ENCODE assay signal across 19 cellular contexts in genomic region chr10:122555431-122555830, GRCh38. TPM values are rescaled to one million over a fixed set of nuclear protein-coding genes. Genes with fewer than 3 reads are reported as not detected.
"Had no signal": no experiment of that assay in that cellular context is flagged by ENCODE, and none has a peak within 500 bp of the region (broad histone marks: within the 10 kb centered on the region; RNA-seq: fewer than 3 reads in every experiment).

No MANE protein-coding gene starts in this region.

- H3K4me3 Mint-ChIP-seq: activated B cell treated with CpG ODN at 0.5 μM for 24 hours; activated CD8-positive, alpha-beta memory T cell treated with anti-CD3 and anti-CD28 coated beads, Interleukin-2, amount 10 ng/mL, durations not matched to agents 7 days and 5 days; activated naive CD8-positive, alpha-beta T cell; activated T-cell treated with anti-CD3 and anti-CD28 coated beads, Interleukin-2, amount 50 U/mL, for 24 hours; brain; naive thymus-derived CD8-positive, alpha-beta T cell; stimulated activated naive B cell treated with anti-CD40 and anti-IgM and Interleukin-4, amounts not matched to agents 10 μg/mL and 1 μg/mL and 100 μg/mL, for 72 hours; T-helper 17 cell had no signal

- H3K27ac ChIP-seq: prostate gland, spleen, transverse colon had no signal

- H3K4me1 Mint-ChIP-seq: activated B cell treated with CpG ODN at 0.5 μM for 24 hours; brain; stimulated activated naive B cell treated with anti-CD40 and anti-IgM and Interleukin-4, amounts not matched to agents 10 μg/mL and 1 μg/mL and 100 μg/mL, for 72 hours had no signal

- H3K36me3 ChIP-seq: prostate gland, spleen, transverse colon had no signal

- H3K9me3 ChIP-seq: prostate gland, spleen, transverse colon had no signal

- H3K27ac Mint-ChIP-seq: activated B cell treated with CpG ODN at 0.5 μM for 24 hours; activated CD8-positive, alpha-beta memory T cell treated with anti-CD3 and anti-CD28 coated beads, Interleukin-2, amount 10 ng/mL, durations not matched to agents 7 days and 5 days; activated naive CD8-positive, alpha-beta T cell; activated T-cell treated with anti-CD3 and anti-CD28 coated beads, Interleukin-2, amount 50 U/mL, for 24 hours; stimulated activated naive B cell treated with anti-CD40 and anti-IgM and Interleukin-4, amounts not matched to agents 10 μg/mL and 1 μg/mL and 100 μg/mL, for 72 hours; T-helper 17 cell had no signal

- H3K27me3 ChIP-seq: transverse colon had no signal

- ATAC-seq: activated CD8-positive, alpha-beta memory T cell treated with anti-CD3 and anti-CD28 coated beads, Interleukin-2, amount 10 ng/mL, durations not matched to agents 7 days and 5 days; left cardiac atrium; naive thymus-derived CD8-positive, alpha-beta T cell; sciatic nerve; stimulated activated naive B cell treated with anti-CD40 and anti-IgM and Interleukin-4, amounts not matched to agents 10 μg/mL and 1 μg/mL and 100 μg/mL, for 72 hours; T-helper 17 cell had no signal

- DNase-seq: activated B cell treated with CpG ODN at 0.5 μM for 24 hours; activated CD8-positive, alpha-beta memory T cell treated with anti-CD3 and anti-CD28 coated beads, Interleukin-2, amount 10 ng/mL, durations not matched to agents 7 days and 5 days; activated effector memory CD4-positive, alpha-beta T cell treated with anti-CD3 and anti-CD28 coated beads, Interleukin-2, amount 50 U/mL, for 16 hours; activated T-cell treated with anti-CD3 and anti-CD28 coated beads, Interleukin-2, amount 50 U/mL, for 24 hours; cerebellar nuclear complex; dermis blood vessel endothelial cell; left cardiac atrium; naive thymus-derived CD8-positive, alpha-beta T cell; spleen; stimulated activated CD4-positive, alpha-beta T cell treated with anti-CD3 and anti-CD28 coated beads, Interleukin-1b, Interleukin-23, amount 100 ng/mL, for 48 hours; stimulated activated naive B cell treated with anti-CD40 and anti-IgM and Interleukin-4, amounts not matched to agents 10 μg/mL and 1 μg/mL and 100 μg/mL, for 72 hours; T-helper 17 cell; transverse colon had no signal

- H3K4me1 ChIP-seq: prostate gland had no signal

- H3K4me3 ChIP-seq: lung, prostate gland, spleen, transverse colon had no signal

- H3K36me3 Mint-ChIP-seq: activated CD8-positive, alpha-beta memory T cell treated with anti-CD3 and anti-CD28 coated beads, Interleukin-2, amount 10 ng/mL, durations not matched to agents 7 days and 5 days; activated naive CD8-positive, alpha-beta T cell; brain; naive thymus-derived CD8-positive, alpha-beta T cell; stimulated activated naive B cell treated with anti-CD40 and anti-IgM and Interleukin-4, amounts not matched to agents 10 μg/mL and 1 μg/mL and 100 μg/mL, for 72 hours had no signal

- H3K9me3 Mint-ChIP-seq: activated T-cell treated with anti-CD3 and anti-CD28 coated beads, Interleukin-2, amount 50 U/mL, for 24 hours; naive thymus-derived CD8-positive, alpha-beta T cell; stimulated activated naive B cell treated with anti-CD40 and anti-IgM and Interleukin-4, amounts not matched to agents 10 μg/mL and 1 μg/mL and 100 μg/mL, for 72 hours had no signal

- H3K27me3 Mint-ChIP-seq: activated naive CD8-positive, alpha-beta T cell; activated T-cell treated with anti-CD3 and anti-CD28 coated beads, Interleukin-2, amount 50 U/mL, for 24 hours; T-helper 17 cell had no signal

RNA-seq across cellular contexts. Expression of gene DMBT1, which starts 5.1 kb away (rescaled TPM):
- total RNA-seq: activated B cell treated with CpG ODN at 0.5 μM for 24 hours; activated CD8-positive, alpha-beta memory T cell treated with anti-CD3 and anti-CD28 coated beads, Interleukin-2, amount 10 ng/mL, durations not matched to agents 7 days and 5 days; dermis blood vessel endothelial cell; fibroblast of villous mesenchyme; left cardiac atrium; naive thymus-derived CD8-positive, alpha-beta T cell; sciatic nerve; T-helper 17 cell had no signal
- polyA plus RNA-seq: naive thymus-derived CD8-positive, alpha-beta T cell had no signal
